Comparison of ENCODE assay signal across 10 cellular contexts in genomic region chr10:49176310-49177268, GRCh38. TPM values are rescaled to one million over a fixed set of nuclear protein-coding genes. Genes with fewer than 3 reads are reported as not detected.
DNase-seq lines count a peak whose midpoint lies in the region; ATAC-seq and TF ChIP-seq lines count a peak whose summit lies in the region.
"Had no signal": no experiment of that assay in that cellular context is flagged by ENCODE, and none has a peak within 500 bp of the region (broad histone marks: within the 10 kb centered on the region; RNA-seq: fewer than 3 reads in every experiment).

No MANE protein-coding gene starts in this region.

- no peaks in the 10 kb centered on the region for H3K9me3 Mint-ChIP-seq in activated naive CD4-positive, alpha-beta T cell treated with anti-CD3 and anti-CD28 coated beads for 36 hours
- H3K9me3 Mint-ChIP-seq in activated CD4-positive, alpha-beta memory T cell treated with anti-CD3 and anti-CD28 coated beads for 36 hours: no peaks in the 10 kb centered on the region
- H3K9me3 Mint-ChIP-seq in type B pancreatic cell: no peaks in the 10 kb centered on the region

- TF ChIP-seq POLR2A in transverse colon (IDR thresholded peaks at IDR 0.05): no peak

- no peak for DNase-seq in activated naive CD4-positive, alpha-beta T cell treated with anti-CD3 and anti-CD28 coated beads for 36 hours
- DNase-seq in activated naive CD4-positive, alpha-beta T cell (lab: John Stamatoyannopoulos, UW): no peak
- DNase-seq in activated CD4-positive, alpha-beta memory T cell treated with anti-CD3 and anti-CD28 coated beads for 36 hours: no peak
- DNase-seq in left cardiac atrium (no peak), type B pancreatic cell (ENCODE audit: extremely low spot score, unreplicated experiment) (peak; percentile 40), NCI-H748 (lab: John Stamatoyannopoulos, UW; ENCODE audit: unreplicated experiment) (no peak), DMS153 (lab: John Stamatoyannopoulos, UW) (no peak), transverse colon (no peak)
- DNase-seq: NCI-H1930 had no signal

- POLR2A ChIA-PET in activated CD4-positive, alpha-beta memory T cell treated with anti-CD3 and anti-CD28 coated beads for 36 hours (lab: Charles Lee): interaction anchor here (0.7 to 7.5 kb wide), 2 partner anchors 13 to 16 kb away, joined by 3 to 77 read pairs; partner anchors contain the start of gene TMEM273

- peak overlapping the region; percentile 8 for H3K27ac Mint-ChIP-seq in activated naive CD4-positive, alpha-beta T cell treated with anti-CD3 and anti-CD28 coated beads for 36 hours
- H3K27ac Mint-ChIP-seq in activated CD4-positive, alpha-beta memory T cell treated with anti-CD3 and anti-CD28 coated beads for 36 hours: peak overlapping the region; percentile 94
- H3K27ac Mint-ChIP-seq in type B pancreatic cell: no peak overlapping the region

- H3K4me1 ChIP-seq in transverse colon: peaks cover 0 to 13% (median 0%) of the 10 kb centered on the region in 4 donors

- no peak overlapping the region for H3K4me3 ChIP-seq in transverse colon
- H3K4me3 ChIP-seq: thyroid gland had no signal

- H3K4me1 Mint-ChIP-seq in activated naive CD4-positive, alpha-beta T cell treated with anti-CD3 and anti-CD28 coated beads for 36 hours (ENCODE audit: low read depth): peaks cover 18% of the 10 kb centered on the region
- H3K4me1 Mint-ChIP-seq in activated CD4-positive, alpha-beta memory T cell treated with anti-CD3 and anti-CD28 coated beads for 36 hours (ENCODE audit: low read depth): peaks cover 63% of the 10 kb centered on the region
- peaks cover 4% of the 10 kb centered on the region for H3K4me1 Mint-ChIP-seq in type B pancreatic cell (ENCODE audit: unreplicated experiment)

- TF ChIP-seq CTCF in type B pancreatic cell (conservative IDR thresholded peaks at IDR 0.05) (no peak), transverse colon (IDR thresholded peaks at IDR 0.05) (no peak)

- WGBS in transverse colon (ENCODE audit: low coverage in 1 of 2), 2 donors: 79% methylated on average over 19 of the region's 19 CpGs; no CpG with 5 or more reads in 1 of the 2 donors

- in situ Hi-C loops in transverse colon (cut with MboI; ENCODE audit: low pct_ligation_motif_present in 1 of 4, low pct_unique_long_range_greater_than_20kb in 1 of 4, low sequenced_read_pairs in 3 of 4): no loop called here

- H3K27me3 ChIP-seq in transverse colon: no peaks in the 10 kb centered on the region
- H3K27me3 ChIP-seq: thyroid gland had no signal

- no peak for TF ChIP-seq EP300 in transverse colon (IDR thresholded peaks at IDR 0.05; ENCODE audit: low read depth)

- intact Hi-C loops in activated naive CD4-positive, alpha-beta T cell treated with anti-CD3 and anti-CD28 coated beads for 36 hours (cut with micrococcal nuclease): loop anchor here (5.0 kb wide), 1 partner anchor 374 kb away; no protein-coding TSS in a partner anchor
- intact Hi-C loops in activated CD4-positive, alpha-beta memory T cell treated with anti-CD3 and anti-CD28 coated beads for 36 hours (cut with micrococcal nuclease): loop anchor here (5.0 kb wide), 1 partner anchor 384 kb away; no protein-coding TSS in a partner anchor
- intact Hi-C loops in left cardiac atrium (cut with DNase I): no loop called here
- intact Hi-C loops in transverse colon (cut with DNase I; ENCODE audit: low total_unique reads): loop anchor here (2.0 kb wide), 1 partner anchor 34 kb away; no protein-coding TSS in a partner anchor

- H3K36me3 Mint-ChIP-seq in activated naive CD4-positive, alpha-beta T cell treated with anti-CD3 and anti-CD28 coated beads for 36 hours (ENCODE audit: low read depth): no peaks in the 10 kb centered on the region
- peaks cover 11% of the 10 kb centered on the region for H3K36me3 Mint-ChIP-seq in activated CD4-positive, alpha-beta memory T cell treated with anti-CD3 and anti-CD28 coated beads for 36 hours
- no peaks in the 10 kb centered on the region for H3K36me3 Mint-ChIP-seq in type B pancreatic cell

- ATAC-seq in left cardiac atrium: peak; percentile 23 to 30

- H3K36me3 ChIP-seq in transverse colon: no peaks in the 10 kb centered on the region
- H3K36me3 ChIP-seq: thyroid gland had no signal

- CTCF ChIA-PET in activated naive CD4-positive, alpha-beta T cell treated with anti-CD3 and anti-CD28 coated beads for 36 hours (lab: Charles Lee): no interaction called here
- CTCF ChIA-PET in activated CD4-positive, alpha-beta memory T cell treated with anti-CD3 and anti-CD28 coated beads for 36 hours (lab: Charles Lee): no interaction called here

- no peak overlapping the region for H3K4me3 Mint-ChIP-seq in activated naive CD4-positive, alpha-beta T cell treated with anti-CD3 and anti-CD28 coated beads for 36 hours
- H3K4me3 Mint-ChIP-seq in activated CD4-positive, alpha-beta memory T cell treated with anti-CD3 and anti-CD28 coated beads for 36 hours: peak overlapping the region; percentile 63
- no peak overlapping the region for H3K4me3 Mint-ChIP-seq in type B pancreatic cell

- H3K27me3 Mint-ChIP-seq in activated naive CD4-positive, alpha-beta T cell treated with anti-CD3 and anti-CD28 coated beads for 36 hours (ENCODE audit: low read depth): peaks cover 9% of the 10 kb centered on the region
- no peaks in the 10 kb centered on the region for H3K27me3 Mint-ChIP-seq in activated CD4-positive, alpha-beta memory T cell treated with anti-CD3 and anti-CD28 coated beads for 36 hours
- H3K27me3 Mint-ChIP-seq in type B pancreatic cell: peaks cover 3% of the 10 kb centered on the region

- peak overlapping the region in 1 of 4 donors; percentile 46 for H3K27ac ChIP-seq in transverse colon

- H3K9me3 ChIP-seq in transverse colon: no peaks in the 10 kb centered on the region
- H3K9me3 ChIP-seq: thyroid gland had no signal

RNA-seq across cellular contexts. Expression of gene TMEM273, which starts 11.6 kb away (rescaled TPM):
- total RNA-seq in activated naive CD4-positive, alpha-beta T cell treated with anti-CD3 and anti-CD28 coated beads for 36 hours: under 1 TPM; 0.48 to 0.72 TPM
- total RNA-seq in activated CD4-positive, alpha-beta memory T cell treated with anti-CD3 and anti-CD28 coated beads for 36 hours: 100 to 1,000 TPM; 106 to 108 TPM
- total RNA-seq in left cardiac atrium (10 to 100 TPM; 14.6 to 29.5 TPM), type B pancreatic cell (ENCODE audit: low replicate concordance) (not detected in 2 replicates), transverse colon (10 to 100 TPM in 2 of 4 donors, 1 to 10 TPM in 1, under 1 TPM in 1; 0.80 to 18.4 (median 7.4) TPM)

RNA-seq across cellular contexts. Expression of gene FAM170B, which starts 42.8 kb away (rescaled TPM):
- not detected for total RNA-seq in activated naive CD4-positive, alpha-beta T cell treated with anti-CD3 and anti-CD28 coated beads for 36 hours
- not detected for total RNA-seq in activated CD4-positive, alpha-beta memory T cell treated with anti-CD3 and anti-CD28 coated beads for 36 hours
- total RNA-seq in left cardiac atrium (not detected), type B pancreatic cell (ENCODE audit: low replicate concordance) (not detected in 2 replicates), transverse colon (not detected)
- total RNA-seq: thyroid gland had no signal

Comparison
In these comparisons a context has a peak if more than half of its experiments do, and no peak if none do; other contexts are left out.
1. intact Hi-C loops: an anchor here in activated naive CD4-positive, alpha-beta T cell treated with anti-CD3 and anti-CD28 coated beads for 36 hours (5.0 kb wide), activated CD4-positive, alpha-beta memory T cell treated with anti-CD3 and anti-CD28 coated beads for 36 hours (5.0 kb wide) and transverse colon (2.0 kb wide); none called in left cardiac atrium.